8 cellular contexts compared by ENCODE assay signal in the genomic region with DNA sequence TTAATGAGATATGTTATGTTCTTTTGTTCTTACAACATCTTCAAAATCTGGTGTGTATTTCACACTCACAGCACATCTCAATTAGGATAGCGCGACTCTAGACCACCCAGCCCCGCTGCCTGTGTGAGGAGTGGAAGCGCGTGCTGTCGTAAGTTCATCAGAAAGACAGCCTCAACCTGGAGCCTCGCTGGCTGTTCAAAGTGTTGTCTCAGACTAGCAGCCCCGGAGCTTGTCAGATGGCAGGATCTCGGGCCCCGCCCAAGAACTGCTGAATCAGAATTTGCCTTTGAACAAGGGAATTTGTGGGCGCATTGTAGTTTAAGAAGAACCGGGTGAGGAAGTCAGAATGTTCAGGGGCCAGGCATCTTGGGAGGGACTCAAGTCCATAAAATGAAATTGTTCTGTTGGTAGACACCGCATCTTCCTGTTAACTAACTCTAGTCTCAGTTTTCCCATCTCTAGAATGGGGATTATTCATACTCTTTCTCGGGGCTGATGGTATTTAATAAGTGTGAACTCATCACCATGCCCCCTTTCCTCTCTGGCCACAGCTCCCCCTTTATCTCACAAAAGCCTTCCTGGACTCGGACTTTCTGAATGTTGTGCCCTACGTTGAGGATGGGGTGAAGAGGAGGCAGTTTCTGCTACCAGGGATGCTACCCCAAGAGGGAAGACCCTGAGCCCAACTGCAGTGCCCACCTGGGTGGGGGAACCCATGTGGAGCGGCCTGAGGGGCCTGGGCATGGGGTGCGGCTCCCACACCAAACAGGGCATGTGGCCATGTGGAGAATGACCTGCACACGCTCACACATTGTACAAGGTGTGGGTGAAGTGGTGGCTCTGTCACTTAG. TPM values are rescaled to one million over a fixed set of nuclear protein-coding genes. Genes with fewer than 3 reads are reported as not detected.
DNase-seq lines count a peak whose midpoint lies in the region; ATAC-seq and TF ChIP-seq lines count a peak whose summit lies in the region.

No MANE protein-coding gene starts in this region.

- H3K27ac ChIP-seq in DND-41 (ENCODE audit: low read length): no peak overlapping the region
- peak overlapping the region; percentile 17 to 66 for H3K27ac ChIP-seq in coronary artery

- H3K79me2 ChIP-seq in DND-41 (ENCODE audit: insufficient read depth, low read length): no peaks in the 10 kb centered on the region

- no peaks in the 10 kb centered on the region for H3K9me3 ChIP-seq in DND-41 (ENCODE audit: insufficient read depth, low read length, severe bottlenecking)

- H2AFZ ChIP-seq in DND-41 (ENCODE audit: low read depth, low read length): no peak overlapping the region

- H3K36me3 ChIP-seq in DND-41 (ENCODE audit: insufficient read depth, low read length): no peaks in the 10 kb centered on the region

- no peaks in the 10 kb centered on the region for H3K36me3 Mint-ChIP-seq in glutamatergic neuron (ENCODE audit: unreplicated experiment)

- no peak overlapping the region for H3K4me2 ChIP-seq in DND-41 (ENCODE audit: insufficient read depth, low read length)

- H4K20me1 ChIP-seq in DND-41 (ENCODE audit: insufficient read depth, low read length): no peaks in the 10 kb centered on the region

- no peaks in the 10 kb centered on the region for H3K4me1 Mint-ChIP-seq in glutamatergic neuron (ENCODE audit: low read depth, unreplicated experiment)

- intact Hi-C loops in left ventricle myocardium superior (cut with micrococcal nuclease): loop anchor here (5.0 kb wide), 1 partner anchor 37 kb away; no protein-coding TSS in a partner anchor

- no peak overlapping the region for H3K27ac Mint-ChIP-seq in glutamatergic neuron (ENCODE audit: unreplicated experiment)

- peaks cover 1% of the 10 kb centered on the region for H3K27me3 Mint-ChIP-seq in glutamatergic neuron (ENCODE audit: unreplicated experiment)

- H3K4me3 Mint-ChIP-seq in glutamatergic neuron (ENCODE audit: unreplicated experiment): no peak overlapping the region

- H3K9me3 Mint-ChIP-seq in glutamatergic neuron (ENCODE audit: unreplicated experiment): peaks cover 3% of the 10 kb centered on the region

- H3K4me3 ChIP-seq in DND-41 (ENCODE audit: low read depth in 1 of 2, low read length in 2 of 2): no peak overlapping the region
- no peak overlapping the region for H3K4me3 ChIP-seq in coronary artery

- H3K4me1 ChIP-seq in DND-41 (ENCODE audit: insufficient read depth, low read length): peaks cover 11% of the 10 kb centered on the region

- DNase-seq in DND-41 (peak; percentile 76), coronary artery (ENCODE audit: low spot score) (no peak), NCI-H345 (lab: John Stamatoyannopoulos, UW) (no peak), left ventricle myocardium superior (no peak), glutamatergic neuron (no peak)
- peak; percentile 88 for DNase-seq in activated CD4-positive, alpha-beta T cell treated with anti-CD3 and anti-CD28 coated beads for 48 hours
- DNase-seq in stimulated activated CD4-positive, alpha-beta T cell treated with anti-CD3 and anti-CD28 coated beads, Interleukin-2, amount 100 ng/mL, for 4 hours (ENCODE audit: low read depth): peak; percentile 77

- ATAC-seq in DND-41 (ENCODE audit: insufficient read depth, low read depth) (peak; percentile 90), left ventricle myocardium superior (no peak), HG02623 (IDR thresholded peaks at IDR 0.05; ENCODE audit: unreplicated experiment) (no peak)

- TF ChIP-seq CTCF in DND-41 (IDR thresholded peaks at IDR 0.05; ENCODE audit: borderline replicate concordance, extremely low read depth, low read length, poor library complexity, severe bottlenecking): no peak
- TF ChIP-seq CTCF in coronary artery (IDR thresholded peaks at IDR 0.05): no peak
- no peak for TF ChIP-seq CTCF in glutamatergic neuron (IDR thresholded peaks at IDR 0.05; ENCODE audit: partially characterized antibody, unreplicated experiment)

- no peaks in the 10 kb centered on the region for H3K27me3 ChIP-seq in DND-41 (ENCODE audit: insufficient read depth, low read length, poor library complexity)

- no peak overlapping the region for H3K9ac ChIP-seq in DND-41 (ENCODE audit: low read depth, low read length)

RNA-seq across cellular contexts. Expression of a gene that starts 40.4 kb away (rescaled TPM):
- total RNA-seq in left ventricle myocardium superior (26.8 TPM), glutamatergic neuron (ENCODE audit: unreplicated experiment) (0.22 TPM)

Comparison
In these comparisons a context has a peak if more than half of its experiments do, and no peak if none do; other contexts are left out.
1. DNase-seq: peak in DND-41 (single experiment), activated CD4-positive, alpha-beta T cell treated with anti-CD3 and anti-CD28 coated beads for 48 hours (single experiment) and stimulated activated CD4-positive, alpha-beta T cell treated with anti-CD3 and anti-CD28 coated beads, Interleukin-2, amount 100 ng/mL, for 4 hours (single experiment); none in coronary artery (single experiment), NCI-H345 (single experiment), left ventricle myocardium superior (single experiment) and glutamatergic neuron (single experiment).
2. RNA of a gene that starts 40.4 kb away (total RNA-seq): 26.8 TPM in left ventricle myocardium superior (single experiment); 0.22 TPM in glutamatergic neuron (single experiment); every median in the first group is over 10 times any median in the second.